ENCODE assay signal across 8 cellular contexts in the genomic region with DNA sequence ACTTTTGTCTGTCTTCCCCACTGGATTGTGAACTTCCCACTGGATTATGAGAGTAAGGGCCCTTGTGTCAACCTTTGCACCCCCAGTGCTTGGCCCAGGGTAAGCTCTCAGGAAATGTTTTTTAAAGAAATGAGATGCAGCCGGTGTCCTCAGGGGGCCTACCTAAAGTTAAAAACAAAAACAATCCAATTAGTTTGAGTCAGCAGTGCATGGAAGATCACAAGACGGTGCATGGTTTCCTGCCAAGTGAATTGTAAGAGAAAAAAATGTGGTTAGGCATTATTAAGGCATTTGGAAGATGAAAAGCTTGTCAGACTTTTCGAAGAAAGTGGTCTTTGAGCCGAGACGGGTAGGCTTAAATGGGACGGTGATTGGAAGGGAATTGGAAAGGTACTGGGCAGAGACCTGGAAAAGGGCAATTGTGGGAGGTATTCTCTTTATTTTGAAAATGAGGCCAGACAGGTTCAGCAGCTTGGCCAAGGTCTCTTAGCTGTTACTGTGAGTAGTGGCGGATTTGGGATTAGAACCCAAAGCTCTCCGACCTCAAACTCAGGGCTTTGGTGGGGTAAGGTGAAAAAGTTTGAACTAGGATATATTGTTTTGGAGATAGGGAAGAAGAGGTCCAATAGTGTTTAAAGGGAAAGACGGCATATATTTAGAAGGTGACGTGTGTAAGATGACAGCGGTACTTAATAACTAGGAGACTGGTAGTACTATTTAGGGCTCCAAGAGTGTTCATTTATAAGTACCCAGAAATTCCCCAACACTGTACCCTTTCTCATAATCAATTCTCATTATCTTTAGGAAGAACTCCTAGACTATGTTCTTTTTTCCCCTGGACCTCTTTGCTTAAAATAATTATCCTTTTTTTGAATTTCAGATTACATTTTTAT. TPM values are rescaled to one million over a fixed set of nuclear protein-coding genes. Genes with fewer than 3 reads are reported as not detected.
DNase-seq lines count a peak whose midpoint lies in the region; ATAC-seq and TF ChIP-seq lines count a peak whose summit lies in the region.

No MANE protein-coding gene starts in this region.

- H3K4me3 Mint-ChIP-seq in stimulated activated naive CD8-positive, alpha-beta T cell treated with anti-CD3 and anti-CD28 coated beads, Interleukin-15, Interleukin-2, amounts not matched to agents 100 ng/mL and 50 ng/mL, for 24 hours = peak overlapping the region; percentile 97

- H3K9me3 Mint-ChIP-seq in stimulated activated naive CD8-positive, alpha-beta T cell treated with anti-CD3 and anti-CD28 coated beads, Interleukin-15, Interleukin-2, amounts not matched to agents 100 ng/mL and 50 ng/mL, for 24 hours = peaks cover 4% of the 10 kb centered on the region

- H3K4me1 Mint-ChIP-seq in stimulated activated naive CD8-positive, alpha-beta T cell treated with anti-CD3 and anti-CD28 coated beads, Interleukin-15, Interleukin-2, amounts not matched to agents 100 ng/mL and 50 ng/mL, for 24 hours (ENCODE audit: low read depth) = peaks cover 61% of the 10 kb centered on the region

- intact Hi-C loops in left colon (cut with DNase I, micrococcal nuclease) = loop anchor here in 1 of 2 donors (10.0 kb wide), 1 partner anchor 820 kb away; no protein-coding TSS in a partner anchor

- peak; percentile 20 for DNase-seq in activated CD4-positive, alpha-beta T cell treated with anti-CD3 and anti-CD28 coated beads for 48 hours
- no peak for DNase-seq in activated CD4-positive, alpha-beta T cell treated with anti-CD3 and anti-CD28 coated beads for 1 hour
- DNase-seq in RWPE1 (ENCODE audit: low spot score) (peak; percentile 41), cerebellum (ENCODE audit: low spot score) (peak; percentile 2), left colon (peak in 1 of 2 donors; percentile 10), inferior parietal cortex (ENCODE audit: extremely low spot score) (no peak)

- ATAC-seq in HG02973 (IDR thresholded peaks at IDR 0.05; ENCODE audit: unreplicated experiment) (peak; percentile 41), left colon (peak; percentile 22)

- POLR2A ChIA-PET in RWPE1 (lab: Yijun Ruan, JAX; ENCODE audit: low non-redundant PET) = no interaction called here

- no peak overlapping the region for H3K27ac ChIP-seq in RWPE1

- CTCF ChIA-PET in RWPE1 (lab: Yijun Ruan, JAX) = interaction anchor here (0.5 kb wide), 1 partner anchor 16 kb away, joined by 6 read pairs; no protein-coding TSS in a partner anchor

- H3K27me3 Mint-ChIP-seq in stimulated activated naive CD8-positive, alpha-beta T cell treated with anti-CD3 and anti-CD28 coated beads, Interleukin-15, Interleukin-2, amounts not matched to agents 100 ng/mL and 50 ng/mL, for 24 hours = no peaks in the 10 kb centered on the region

- H3K27ac Mint-ChIP-seq in stimulated activated naive CD8-positive, alpha-beta T cell treated with anti-CD3 and anti-CD28 coated beads, Interleukin-15, Interleukin-2, amounts not matched to agents 100 ng/mL and 50 ng/mL, for 24 hours = peak overlapping the region; percentile 97

- no peak for TF ChIP-seq CTCF in RWPE1 (conservative IDR thresholded peaks at IDR 0.05; ENCODE audit: low read depth)

- H3K36me3 Mint-ChIP-seq in stimulated activated naive CD8-positive, alpha-beta T cell treated with anti-CD3 and anti-CD28 coated beads, Interleukin-15, Interleukin-2, amounts not matched to agents 100 ng/mL and 50 ng/mL, for 24 hours (ENCODE audit: low read depth) = peaks cover 32% of the 10 kb centered on the region

RNA-seq across cellular contexts. Expression of a gene that starts 1.2 kb away (rescaled TPM):
- total RNA-seq in cerebellum = 47.0 TPM
- total RNA-seq in left colon = 10 to 100 TPM; 14.8 to 22.7 TPM

Comparison
In these comparisons a context has a peak if more than half of its experiments do, and no peak if none do; other contexts are left out.
1. DNase-seq: peak in activated CD4-positive, alpha-beta T cell treated with anti-CD3 and anti-CD28 coated beads for 48 hours (single experiment), RWPE1 (single experiment) and cerebellum (single experiment); none in activated CD4-positive, alpha-beta T cell treated with anti-CD3 and anti-CD28 coated beads for 1 hour (single experiment) and inferior parietal cortex (single experiment).